20 cellular contexts compared by ENCODE assay signal in genomic region chr6:153167907-153168306, GRCh38. TPM values are rescaled to one million over a fixed set of nuclear protein-coding genes. Genes with fewer than 3 reads are reported as not detected.
DNase-seq lines count a peak whose midpoint lies in the region; ATAC-seq and TF ChIP-seq lines count a peak whose summit lies in the region.
"Had no signal": no experiment of that assay in that cellular context is flagged by ENCODE, and none has a peak within 500 bp of the region (broad histone marks: within the 10 kb centered on the region; RNA-seq: fewer than 3 reads in every experiment).

No MANE protein-coding gene starts in this region.

- H3F3A ChIP-seq in PC-3 (ENCODE audit: low read length, unreplicated experiment): no peaks in the 10 kb centered on the region

- intact Hi-C loops in PC-3 (cut with micrococcal nuclease): loop anchor here (1.0 to 2.0 kb wide), 4 partner anchors 37 to 185 kb away; partner anchors contain the start of genes FBXO5 and RGS17

- ATAC-seq in PC-3 (no peak), GM21423 (IDR thresholded peaks at IDR 0.05; ENCODE audit: unreplicated experiment) (no peak)
- ATAC-seq in activated T-helper 17 cell treated with anti-CD3 and anti-CD28 coated beads, Interleukin-2, amount 50 U/mL, for 72 hours (replicated peaks): no peak
- ATAC-seq: activated CD4-positive, alpha-beta T cell treated with anti-CD3 and anti-CD28 coated beads for 36 hours; stimulated activated naive CD8-positive, alpha-beta T cell treated with anti-CD3 and anti-CD28 coated beads, Interleukin-15, Interleukin-2, amounts not matched to agents 100 U/mL and 50 U/mL, for 24 hours had no signal

- H3K27ac ChIP-seq in PC-3 (ENCODE audit: low read length): peak overlapping the region; percentile 93
- H3K27ac ChIP-seq: C4-2B, spleen had no signal

- H3K27ac Mint-ChIP-seq in activated T-helper 17 cell treated with anti-CD3 and anti-CD28 coated beads, Interleukin-2, amount 50 U/mL, for 72 hours: no peak overlapping the region
- no peak overlapping the region for H3K27ac Mint-ChIP-seq in activated CD4-positive, alpha-beta memory T cell treated with anti-CD3 and anti-CD28 coated beads, Interleukin-2, amount 10 ng/mL, durations not matched to agents 7 days and 5 days
- H3K27ac Mint-ChIP-seq: activated CD4-positive, alpha-beta T cell treated with anti-CD3 and anti-CD28 coated beads for 36 hours; activated naive CD4-positive, alpha-beta T cell treated with anti-CD3 and anti-CD28 coated beads for 36 hours had no signal

- POLR2A ChIA-PET in PC-3 (lab: Charles Lee; ENCODE audit: unreplicated experiment): no interaction called here
- POLR2A ChIA-PET in activated CD4-positive, alpha-beta memory T cell treated with anti-CD3 and anti-CD28 coated beads, Interleukin-2, amount 10 ng/mL, durations not matched to agents 7 days and 5 days (lab: Charles Lee): no interaction called here

- H3K4me3 ChIP-seq in AG09309 (ENCODE audit: control insufficient read depth, low read depth, low read length): no peak overlapping the region
- H3K4me3 ChIP-seq in PC-3 (ENCODE audit: low read length): peak overlapping the region; percentile 41; the same call in 1 of the 2 replicates
- H3K4me3 ChIP-seq in choroid plexus epithelial cell (ENCODE audit: low read depth, low read length): no peak overlapping the region
- H3K4me3 ChIP-seq: lung, spleen had no signal

- H3K9ac ChIP-seq in PC-3 (ENCODE audit: low read length): peak overlapping the region; percentile 56

- peak; percentile 10 for DNase-seq in AG09309 (ENCODE audit: low read depth)
- no peak for DNase-seq in PC-3
- peak; percentile 19 for DNase-seq in choroid plexus epithelial cell (ENCODE audit: low read depth)
- peak; percentile 8 for DNase-seq in myocyte (ENCODE audit: low read depth)
- DNase-seq in T-helper 1 cell: no peak
- no peak for DNase-seq in activated CD4-positive, alpha-beta memory T cell treated with anti-CD3 and anti-CD28 coated beads, Interleukin-2, amount 10 ng/mL, durations not matched to agents 7 days and 5 days
- DNase-seq: activated CD4-positive, alpha-beta T cell treated with anti-CD3 and anti-CD28 coated beads for 36 hours; activated naive CD4-positive, alpha-beta T cell treated with anti-CD3 and anti-CD28 coated beads for 36 hours; activated T-cell treated with anti-CD3 and anti-CD28 coated beads, Interleukin-2, amount 50 U/mL, for 48 hours; amygdala; MV-4-11; NCI-H187 treated with DMSO at 0.1 percent for 48 hours; Right ventricle myocardium superior; spleen; stimulated activated CD4-positive, alpha-beta T cell treated with anti-CD3 and anti-CD28 coated beads, Interleukin-4, amount 100 ng/mL, for 1 hour; stimulated activated naive CD8-positive, alpha-beta T cell treated with anti-CD3 and anti-CD28 coated beads, Interleukin-15, Interleukin-2, amounts not matched to agents 100 U/mL and 50 U/mL, for 24 hours had no signal

- H3K4me3 Mint-ChIP-seq in activated T-helper 17 cell treated with anti-CD3 and anti-CD28 coated beads, Interleukin-2, amount 50 U/mL, for 72 hours: no peak overlapping the region
- no peak overlapping the region for H3K4me3 Mint-ChIP-seq in activated CD4-positive, alpha-beta memory T cell treated with anti-CD3 and anti-CD28 coated beads, Interleukin-2, amount 10 ng/mL, durations not matched to agents 7 days and 5 days
- H3K4me3 Mint-ChIP-seq: activated CD4-positive, alpha-beta T cell treated with anti-CD3 and anti-CD28 coated beads for 36 hours; activated naive CD4-positive, alpha-beta T cell treated with anti-CD3 and anti-CD28 coated beads for 36 hours had no signal

- peaks cover 33% of the 10 kb centered on the region for H3K4me1 ChIP-seq in PC-3 (ENCODE audit: insufficient read depth, low read length)
- H3K4me1 ChIP-seq: spleen had no signal

- no TSS peak for BruUV-seq in PC-3 (replicated peaks; lab: Mats Ljungman, UMichigan)

- H3K4me1 Mint-ChIP-seq in activated T-helper 17 cell treated with anti-CD3 and anti-CD28 coated beads, Interleukin-2, amount 50 U/mL, for 72 hours: no peaks in the 10 kb centered on the region
- H3K4me1 Mint-ChIP-seq in activated CD4-positive, alpha-beta memory T cell treated with anti-CD3 and anti-CD28 coated beads, Interleukin-2, amount 10 ng/mL, durations not matched to agents 7 days and 5 days: no peaks in the 10 kb centered on the region
- H3K4me1 Mint-ChIP-seq: activated CD4-positive, alpha-beta T cell treated with anti-CD3 and anti-CD28 coated beads for 36 hours had no signal

- H3K36me3 ChIP-seq in PC-3 (ENCODE audit: low read depth, low read length): no peaks in the 10 kb centered on the region
- H3K36me3 ChIP-seq: spleen had no signal

- H3K4me2 ChIP-seq in PC-3 (ENCODE audit: low read length): peak overlapping the region; percentile 84

- H3K27me3 Mint-ChIP-seq in activated T-helper 17 cell treated with anti-CD3 and anti-CD28 coated beads, Interleukin-2, amount 50 U/mL, for 72 hours: no peaks in the 10 kb centered on the region
- no peaks in the 10 kb centered on the region for H3K27me3 Mint-ChIP-seq in activated CD4-positive, alpha-beta memory T cell treated with anti-CD3 and anti-CD28 coated beads, Interleukin-2, amount 10 ng/mL, durations not matched to agents 7 days and 5 days

- no peaks in the 10 kb centered on the region for H3K36me3 Mint-ChIP-seq in activated T-helper 17 cell treated with anti-CD3 and anti-CD28 coated beads, Interleukin-2, amount 50 U/mL, for 72 hours (ENCODE audit: low read depth)
- no peaks in the 10 kb centered on the region for H3K36me3 Mint-ChIP-seq in activated CD4-positive, alpha-beta memory T cell treated with anti-CD3 and anti-CD28 coated beads, Interleukin-2, amount 10 ng/mL, durations not matched to agents 7 days and 5 days (ENCODE audit: low read depth)

- H2AFZ ChIP-seq in PC-3 (ENCODE audit: low read length): peak overlapping the region; percentile 22; the same call in 1 of the 2 replicates

- H3K79me2 ChIP-seq in PC-3 (ENCODE audit: low read length): no peaks in the 10 kb centered on the region

- no peak for TF ChIP-seq CTCF in AG09309 (IDR thresholded peaks at IDR 0.05; ENCODE audit: control insufficient read depth, insufficient read depth, low read depth, low read length, missing control alignments)
- no peak for TF ChIP-seq CTCF in PC-3 (conservative IDR thresholded peaks at IDR 0.05; ENCODE audit: low read depth, low read length)
- TF ChIP-seq CTCF in choroid plexus epithelial cell (conservative IDR thresholded peaks at IDR 0.05; ENCODE audit: low read depth, low read length): no peak

- CTCF ChIA-PET in PC-3 (lab: Charles Lee): no interaction called here
- CTCF ChIA-PET in activated CD4-positive, alpha-beta memory T cell treated with anti-CD3 and anti-CD28 coated beads, Interleukin-2, amount 10 ng/mL, durations not matched to agents 7 days and 5 days (lab: Charles Lee): no interaction called here

- H3K9me3 Mint-ChIP-seq in activated T-helper 17 cell treated with anti-CD3 and anti-CD28 coated beads, Interleukin-2, amount 50 U/mL, for 72 hours: peaks cover 4% of the 10 kb centered on the region
- H3K9me3 Mint-ChIP-seq in activated CD4-positive, alpha-beta memory T cell treated with anti-CD3 and anti-CD28 coated beads, Interleukin-2, amount 10 ng/mL, durations not matched to agents 7 days and 5 days: no peaks in the 10 kb centered on the region
- H3K9me3 Mint-ChIP-seq: activated naive CD4-positive, alpha-beta T cell treated with anti-CD3 and anti-CD28 coated beads for 36 hours had no signal

- no peaks in the 10 kb centered on the region for H4K20me1 ChIP-seq in PC-3 (ENCODE audit: low read length)

- no peaks in the 10 kb centered on the region for H3K9me2 ChIP-seq in PC-3 (replicated peaks; ENCODE audit: low read length)

- H3K27me3 ChIP-seq in PC-3 (ENCODE audit: low read length): no peaks in the 10 kb centered on the region
- H3K27me3 ChIP-seq: spleen had no signal

- no peaks in the 10 kb centered on the region for H3K9me3 ChIP-seq in PC-3 (ENCODE audit: low read length)
- H3K9me3 ChIP-seq: spleen had no signal

RNA-seq across cellular contexts. Expression of gene RGS17, which starts 36.8 kb away (rescaled TPM):
- total RNA-seq in PC-3 (2014; rRNA removed) (0.40 and 1.4 TPM in 2 replicates), myocyte (4.7 and 6.7 TPM in 2 replicates)
- polyA plus RNA-seq in myocyte (2012): 0.43 TPM
- under 1 TPM in 1 of 2 donors, not detected in 1; 0.26 TPM for total RNA-seq in activated T-helper 17 cell treated with anti-CD3 and anti-CD28 coated beads, Interleukin-2, amount 50 U/mL, for 72 hours
- under 1 TPM in 1 of 2 experiments, not detected in 1; 0.10 TPM for total RNA-seq in activated CD4-positive, alpha-beta memory T cell treated with anti-CD3 and anti-CD28 coated beads, Interleukin-2, amount 10 ng/mL, durations not matched to agents 7 days and 5 days
- total RNA-seq: activated CD4-positive, alpha-beta T cell treated with anti-CD3 and anti-CD28 coated beads for 36 hours; activated naive CD4-positive, alpha-beta T cell treated with anti-CD3 and anti-CD28 coated beads for 36 hours had no signal

Comparison
In these comparisons a context has a peak if more than half of its experiments do, and no peak if none do; other contexts are left out.
1. DNase-seq: peak in AG09309 (single experiment), choroid plexus epithelial cell (single experiment) and myocyte (single experiment); none in PC-3 (single experiment), T-helper 1 cell (0 of 5) and activated CD4-positive, alpha-beta memory T cell treated with anti-CD3 and anti-CD28 coated beads, Interleukin-2, amount 10 ng/mL, durations not matched to agents 7 days and 5 days (single experiment).